ENCODE assay signal across 1 cellular context in the genomic region with DNA sequence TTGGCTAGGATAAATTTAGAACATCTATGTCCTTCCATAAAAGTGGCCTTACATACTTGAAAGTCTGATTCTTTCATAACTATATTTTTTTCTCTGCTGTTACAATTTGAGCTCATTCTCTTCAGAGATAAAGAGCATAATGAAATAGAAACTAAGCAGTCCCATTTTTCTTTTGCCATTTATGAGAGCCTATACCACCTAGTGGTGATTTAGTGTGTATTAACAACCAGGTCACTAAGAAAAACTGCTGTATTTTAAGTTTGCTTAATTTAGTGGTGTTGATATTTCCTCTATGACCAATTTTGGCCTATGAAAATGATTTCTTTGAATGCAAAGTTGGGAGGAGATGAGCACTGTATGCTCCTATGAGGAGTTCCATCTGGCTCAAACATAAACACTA.
TF ChIP-seq lines count a peak whose summit lies in the region.

No MANE protein-coding gene starts in this region.

TF ChIP-seq in IMR-90, 13 proteins besides CTCF, POLR2A, EP300 and RAD21 (continued from another document):
- TF ChIP-seq, protein P1, sequence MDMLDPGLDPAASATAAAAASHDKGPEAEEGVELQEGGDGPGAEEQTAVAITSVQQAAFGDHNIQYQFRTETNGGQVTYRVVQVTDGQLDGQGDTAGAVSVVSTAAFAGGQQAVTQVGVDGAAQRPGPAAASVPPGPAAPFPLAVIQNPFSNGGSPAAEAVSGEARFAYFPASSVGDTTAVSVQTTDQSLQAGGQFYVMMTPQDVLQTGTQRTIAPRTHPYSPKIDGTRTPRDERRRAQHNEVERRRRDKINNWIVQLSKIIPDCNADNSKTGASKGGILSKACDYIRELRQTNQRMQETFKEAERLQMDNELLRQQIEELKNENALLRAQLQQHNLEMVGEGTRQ (IDR thresholded peaks at IDR 0.05; ENCODE audit: low read depth, low read length), result no peak
- TF ChIP-seq RCOR1 (IDR thresholded peaks at IDR 0.05; ENCODE audit: insufficient replicate concordance, low read length) (no peak), CEBPB (IDR thresholded peaks at IDR 0.05; ENCODE audit: low read depth, low read length) (no peak), NFE2L2 (IDR thresholded peaks at IDR 0.05; ENCODE audit: low read depth, low read length) (no peak), RFX5 (IDR thresholded peaks at IDR 0.05; ENCODE audit: low read depth, low read length) (no peak)
